Comparison of ENCODE assay signal across 18 cellular contexts in the genomic region with DNA sequence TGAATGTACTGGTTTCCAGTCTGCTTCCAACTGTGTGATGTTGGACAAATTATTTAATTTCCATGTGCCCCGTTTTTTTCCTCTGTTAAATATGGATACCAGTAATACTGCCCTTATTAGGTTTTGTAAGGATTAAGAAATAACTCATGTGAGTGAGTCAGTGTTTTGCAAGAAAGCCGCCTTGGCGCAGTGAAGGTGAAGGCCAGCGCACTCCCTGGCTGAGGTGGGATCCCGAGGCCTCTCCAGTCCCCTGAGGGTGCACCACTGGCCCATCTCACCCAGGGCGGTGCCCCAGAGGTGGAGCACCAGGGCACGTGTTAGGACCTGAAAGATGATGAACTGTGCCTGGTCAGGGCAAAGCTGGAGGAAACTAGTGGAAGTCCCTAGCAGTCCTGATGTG.
"Had no signal": no experiment of that assay in that cellular context is flagged by ENCODE, and none has a peak within 500 bp of the region (broad histone marks: within the 10 kb centered on the region; RNA-seq: fewer than 3 reads in every experiment).

No MANE protein-coding gene starts in this region.

- H3K9me3 ChIP-seq: upper lobe of right lung had no signal

- H3K4me3 ChIP-seq: dorsolateral prefrontal cortex, upper lobe of right lung had no signal

- DNase-seq: activated CD4-positive, alpha-beta memory T cell treated with anti-CD3 and anti-CD28 coated beads for 36 hours; activated CD4-positive, alpha-beta T cell treated with anti-CD3 and anti-CD28 coated beads for 4 hours; activated gamma-delta T cell treated with Interleukin-2 at 50 U/mL for 16 hours; activated T-cell treated with anti-CD3 and anti-CD28 coated beads for 4 hours; amniotic stem cell; dorsolateral prefrontal cortex; mesendoderm; naive thymus-derived CD8-positive, alpha-beta T cell; retina; stimulated activated CD8-positive, alpha-beta memory T cell treated with anti-CD3 and anti-CD28 coated beads, Interleukin-4, amount 100 ng/mL, for 48 hours; stimulated activated naive CD4-positive, alpha-beta T cell; SW 1271; upper lobe of right lung had no signal

- H2AFZ ChIP-seq: parathyroid adenoma had no signal

- H3K27me3 Mint-ChIP-seq: activated CD4-positive, alpha-beta memory T cell treated with anti-CD3 and anti-CD28 coated beads for 36 hours; naive thymus-derived CD8-positive, alpha-beta T cell had no signal

- H3K9ac ChIP-seq: parathyroid adenoma had no signal

- H3K9me3 Mint-ChIP-seq: activated CD4-positive, alpha-beta memory T cell treated with anti-CD3 and anti-CD28 coated beads for 36 hours; activated naive CD4-positive, alpha-beta T cell treated with anti-CD3 and anti-CD28 coated beads, Interleukin-2, amount 50 U/mL, for 72 hours; activated T-helper 1 cell treated with anti-CD3 and anti-CD28 coated beads, Interleukin-12 subunit alpha, Interleukin-12 subunit beta, Interleukin-2, Interleukin-4 antibody, amounts not matched to agents 30 ng/mL and 10 ng/mL and 1 ng/mL, durations not matched to agents 14 hours and 24 hours and 36 hours; naive thymus-derived CD8-positive, alpha-beta T cell; WTC11 had no signal

- H3K27ac Mint-ChIP-seq: activated CD4-positive, alpha-beta memory T cell treated with anti-CD3 and anti-CD28 coated beads for 36 hours; activated naive CD4-positive, alpha-beta T cell treated with anti-CD3 and anti-CD28 coated beads, Interleukin-2, amount 50 U/mL, for 72 hours; activated T-helper 1 cell treated with anti-CD3 and anti-CD28 coated beads, Interleukin-12 subunit alpha, Interleukin-12 subunit beta, Interleukin-2, Interleukin-4 antibody, amounts not matched to agents 30 ng/mL and 10 ng/mL and 1 ng/mL, durations not matched to agents 14 hours and 24 hours and 36 hours; naive thymus-derived CD8-positive, alpha-beta T cell; WTC11 had no signal

- H3K4me3 Mint-ChIP-seq: activated CD4-positive, alpha-beta memory T cell treated with anti-CD3 and anti-CD28 coated beads for 36 hours; activated T-helper 1 cell treated with anti-CD3 and anti-CD28 coated beads, Interleukin-12 subunit alpha, Interleukin-12 subunit beta, Interleukin-2, Interleukin-4 antibody, amounts not matched to agents 30 ng/mL and 10 ng/mL and 1 ng/mL, durations not matched to agents 14 hours and 24 hours and 36 hours; naive thymus-derived CD8-positive, alpha-beta T cell; WTC11 had no signal

- H3K27me3 ChIP-seq: dorsolateral prefrontal cortex, upper lobe of right lung had no signal

- H3K4me1 ChIP-seq: upper lobe of right lung had no signal

- ATAC-seq: activated naive CD4-positive, alpha-beta T cell treated with anti-CD3 and anti-CD28 coated beads, Interleukin-2, amount 50 U/mL, for 72 hours; naive thymus-derived CD8-positive, alpha-beta T cell; upper lobe of right lung; WTC11 had no signal

- H3K27ac ChIP-seq: dorsolateral prefrontal cortex, epithelial cell of prostate, parathyroid adenoma, upper lobe of right lung had no signal
